1 cellular context compared by ENCODE assay signal in genomic region chr6:109441069-109441816, GRCh38.
TF ChIP-seq lines count a peak whose summit lies in the region.

No MANE protein-coding gene starts in this region.

TF ChIP-seq in K562, 482 proteins besides CTCF, POLR2A, EP300 and RAD21 (continued from another document):
- TF ChIP-seq ZBTB40 (IDR thresholded peaks at IDR 0.05) (peak; percentile 68; the same call in 1 of the 2 replicates), ZBTB40 (CRISPR knock-in tag; IDR thresholded peaks at IDR 0.05) (no peak), RERE (CRISPR knock-in tag; IDR thresholded peaks at IDR 0.05; ENCODE audit: borderline replicate concordance) (no peak), PHF8 (IDR thresholded peaks at IDR 0.05; ENCODE audit: borderline replicate concordance, low read length) (peak; percentile 8; the same call in 1 of the 2 replicates), ZBTB2 (IDR thresholded peaks at IDR 0.05) (no peak), TFAM (CRISPR knock-in tag; conservative IDR thresholded peaks at IDR 0.05) (no peak), NR1H2 (CRISPR knock-in tag; IDR thresholded peaks at IDR 0.05) (0 out of 2 replicates have a peak, but pooled peaks have one; percentile 23), ZNF561 (CRISPR knock-in tag; conservative IDR thresholded peaks at IDR 0.05) (no peak), SNRNP70 (optimal IDR thresholded peaks at IDR 0.05; ENCODE audit: low read depth, low read length) (no peak), GATAD2B (IDR thresholded peaks at IDR 0.05; ENCODE audit: borderline replicate concordance) (no peak), HNRNPH1 (optimal IDR thresholded peaks at IDR 0.05; ENCODE audit: low read depth, low read length) (no peak), NFYB (IDR thresholded peaks at IDR 0.05; ENCODE audit: extremely low read depth, insufficient read length) (no peak), ZBTB11 (CRISPR knock-in tag; IDR thresholded peaks at IDR 0.05) (peak in 1 of 3 experiments; percentile 40; a peak in 1 of 6 replicates), ARID4B (CRISPR knock-in tag; IDR thresholded peaks at IDR 0.05) (peak; percentile 8; the same call in 1 of the 2 replicates)
